ENCODE assay signal across 9 cellular contexts in genomic region chr7:108016841-108017775, GRCh38.
A peak's percentile ranks its signal among the peaks of the same experiment; 100 is the strongest.
DNase-seq lines count a peak whose midpoint lies in the region; ATAC-seq and TF ChIP-seq lines count a peak whose summit lies in the region.
"Had no signal": no experiment of that assay in that cellular context is flagged by ENCODE, and none has a peak within 500 bp of the region (broad histone marks: within the 10 kb centered on the region; RNA-seq: fewer than 3 reads in every experiment).

No MANE protein-coding gene starts in this region.

- no peak overlapping the region for H3K4me3 Mint-ChIP-seq in activated naive CD8-positive, alpha-beta T cell treated with anti-CD3 and anti-CD28 coated beads, Interleukin-2, amount 50 U/mL, for 24 hours

- peaks cover 14% of the 10 kb centered on the region for H3K27me3 Mint-ChIP-seq in activated naive CD8-positive, alpha-beta T cell treated with anti-CD3 and anti-CD28 coated beads, Interleukin-2, amount 50 U/mL, for 24 hours

- peak; percentile 56 for TF ChIP-seq CTCF in LNCaP clone FGC (IDR thresholded peaks at IDR 0.05; ENCODE audit: control insufficient read depth, extremely low read depth, insufficient read depth)

- H3K9me3 Mint-ChIP-seq in activated naive CD8-positive, alpha-beta T cell treated with anti-CD3 and anti-CD28 coated beads, Interleukin-2, amount 50 U/mL, for 24 hours = no peaks in the 10 kb centered on the region

- peak; percentile 40 for ATAC-seq in activated naive CD8-positive, alpha-beta T cell treated with anti-CD3 and anti-CD28 coated beads, Interleukin-2, amount 50 U/mL, for 24 hours
- ATAC-seq in HG03432 (IDR thresholded peaks at IDR 0.05; ENCODE audit: unreplicated experiment) (no peak), HG03565 (IDR thresholded peaks at IDR 0.05; ENCODE audit: unreplicated experiment) (no peak)

- DNase-seq in NCI-H187 treated with DMSO at 0.1 percent for 48 hours (lab: John Stamatoyannopoulos, UW) (peak; percentile 27), NCI-H187 (lab: John Stamatoyannopoulos, UW) (no peak), LNCaP clone FGC (ENCODE audit: low read depth) (no peak), left kidney (ENCODE audit: low read depth, low spot score) (peak; percentile 64), retina (no peak)
- no peak for DNase-seq in activated naive CD8-positive, alpha-beta T cell treated with anti-CD3 and anti-CD28 coated beads, Interleukin-2, amount 50 U/mL, for 24 hours

- H3K36me3 Mint-ChIP-seq in activated naive CD8-positive, alpha-beta T cell treated with anti-CD3 and anti-CD28 coated beads, Interleukin-2, amount 50 U/mL, for 24 hours (ENCODE audit: low read depth) = no peaks in the 10 kb centered on the region

- no peak overlapping the region for H3K27ac Mint-ChIP-seq in activated naive CD8-positive, alpha-beta T cell treated with anti-CD3 and anti-CD28 coated beads, Interleukin-2, amount 50 U/mL, for 24 hours

- no peaks in the 10 kb centered on the region for H3K4me1 Mint-ChIP-seq in activated naive CD8-positive, alpha-beta T cell treated with anti-CD3 and anti-CD28 coated beads, Interleukin-2, amount 50 U/mL, for 24 hours

- H3K4me3 ChIP-seq in LNCaP clone FGC (ENCODE audit: low read depth, low read length) = no peak overlapping the region
- H3K4me3 ChIP-seq: BLaER1 treated with 17β-estradiol and CSF1 and Interleukin-3, amounts not matched to agents 10 nM and 100 nM had no signal

Comparison
In these comparisons a context has a peak if more than half of its experiments do, and no peak if none do; other contexts are left out.
1. DNase-seq: peak in NCI-H187 treated with DMSO at 0.1 percent for 48 hours (single experiment) and left kidney (single experiment); none in NCI-H187 (0 of 2), LNCaP clone FGC (single experiment), activated naive CD8-positive, alpha-beta T cell treated with anti-CD3 and anti-CD28 coated beads, Interleukin-2, amount 50 U/mL, for 24 hours (single experiment) and retina (single experiment).